Comparison of ENCODE assay signal across 21 cellular contexts in the genomic region with DNA sequence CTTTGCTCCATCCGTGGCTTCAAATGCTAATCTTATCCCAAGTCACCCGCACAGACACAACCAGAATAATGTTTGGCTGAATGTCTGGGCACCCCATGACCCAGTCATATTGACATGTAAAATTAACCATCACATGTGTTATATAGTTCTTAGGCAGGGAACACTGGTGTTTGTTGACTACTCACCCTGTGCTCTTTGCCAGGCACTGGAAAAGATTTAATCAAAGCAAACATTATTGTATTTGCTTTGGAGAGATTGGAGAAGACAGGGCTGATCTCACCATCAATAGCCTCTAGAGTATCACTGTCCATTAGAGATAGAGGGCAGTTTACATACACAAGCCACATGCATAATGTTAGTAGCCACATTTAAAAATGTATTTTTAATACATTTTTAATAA.
"Had no signal": no experiment of that assay in that cellular context is flagged by ENCODE, and none has a peak within 500 bp of the region (broad histone marks: within the 10 kb centered on the region; RNA-seq: fewer than 3 reads in every experiment).

No MANE protein-coding gene starts in this region.

- H3K36me3 ChIP-seq: SJSA1 had no signal

- H3K27me3 ChIP-seq: SJSA1 had no signal

- H3K4me3 ChIP-seq: SJSA1, SK-N-MC had no signal

- H3K27ac ChIP-seq: HL-60, SJSA1, SK-N-MC had no signal

- H3K4me1 ChIP-seq: SJSA1 had no signal

- H3K9me3 ChIP-seq: SJSA1 had no signal

- DNase-seq: Karpas-422, KG1, MM.1S, NCI-H1092 treated with DMSO at 0.1 percent for 48 hours, NCI-H1436, NCI-H187, NCI-H2029, NCI-H2081 treated with DMSO at 0.1 percent for 48 hours, NCI-H2171, NCI-H226, NCI-H446, NCI-H510A, NCI-H524 treated with DMSO at 0.1 percent for 48 hours, NCI-H69, NCI-H774, Right ventricle myocardium superior, RPMI8226, SIG-M5 had no signal
